In genomic region chr2:241270531-241270930, GRCh38 we compare ENCODE assay signal across 12 cellular contexts. TPM values are rescaled to one million over a fixed set of nuclear protein-coding genes. Genes with fewer than 3 reads are reported as not detected.
A peak's percentile ranks its signal among the peaks of the same experiment; 100 is the strongest.
DNase-seq lines count a peak whose midpoint lies in the region; ATAC-seq and TF ChIP-seq lines count a peak whose summit lies in the region.
"Had no signal": no experiment of that assay in that cellular context is flagged by ENCODE, and none has a peak within 500 bp of the region (broad histone marks: within the 10 kb centered on the region; RNA-seq: fewer than 3 reads in every experiment).

No MANE protein-coding gene starts in this region.

- H3K4me1 ChIP-seq in HCT116 (ENCODE audit: control insufficient read depth in 1 of 2, insufficient read depth in 2 of 2, low read length in 2 of 2), result peaks cover 21 to 51% of the 10 kb centered on the region in 2 experiments; a peak in 3 of 4 replicates

- H3K4me2 ChIP-seq in HCT116 (ENCODE audit: low read length), result no peak overlapping the region

- H3K4me3 ChIP-seq in AG09309 (ENCODE audit: control insufficient read depth, low read depth, low read length) (peak overlapping the region; percentile 63), HCT116 (replicated peaks in 1 of 2; ENCODE audit: low read depth in 1 of 2, low read length in 2 of 2) (no peak overlapping the region), cardiac fibroblast (replicated peaks in 1 of 2; ENCODE audit: low read depth in 2 of 2, low read length in 2 of 2) (peak overlapping the region; percentile 71 to 75)

- no peaks in the 10 kb centered on the region for H3K27me3 Mint-ChIP-seq in naive B cell

- peaks cover 7 to 10% of the 10 kb centered on the region in 2 donors for H3K36me3 Mint-ChIP-seq in naive B cell

- no peak for TF ChIP-seq CTCF in AG09309 (IDR thresholded peaks at IDR 0.05; ENCODE audit: control insufficient read depth, insufficient read depth, low read depth, low read length, missing control alignments)
- TF ChIP-seq CTCF in HCT116 (IDR thresholded peaks at IDR 0.05 in 2 of 3, conservative IDR thresholded peaks at IDR 0.05 in 1 of 3; ENCODE audit: borderline replicate concordance in 1 of 3, insufficient read depth in 1 of 3, low read depth in 2 of 3, low read length in 2 of 3), result no peak
- TF ChIP-seq CTCF in cardiac fibroblast (IDR thresholded peaks at IDR 0.05; ENCODE audit: low read depth, low read length), result no peak

- DNase-seq in AG09309 (ENCODE audit: low read depth) (no peak), HCT116 (ENCODE audit: low read depth, low spot score) (no peak), cardiac fibroblast (ENCODE audit: low read depth in 2 of 2) (no peak), naive B cell (no peak), NCI-H187 (lab: John Stamatoyannopoulos, UW) (no peak), erythroblast (lab: John Stamatoyannopoulos, UW) (no peak), SHP77 (lab: John Stamatoyannopoulos, UW) (no peak)
- DNase-seq: head of caudate nucleus; NCI-H1694 treated with DMSO at 0.1 percent for 48 hours; stimulated activated naive CD4-positive, alpha-beta T cell treated with Interleukin-2 at 50 U/mL for 16 hours had no signal

- no peak for TF ChIP-seq RAD21 in HCT116 (IDR thresholded peaks at IDR 0.05; ENCODE audit: low read depth)

- TF ChIP-seq POLR2A in HCT116 (IDR thresholded peaks at IDR 0.05; ENCODE audit: borderline replicate concordance, extremely low read depth, insufficient read depth, insufficient read length) (no peak), erythroblast (IDR thresholded peaks at IDR 0.05; ENCODE audit: low read length) (no peak)

- H3K27me3 ChIP-seq in HCT116 (ENCODE audit: insufficient read depth, low read length), result no peaks in the 10 kb centered on the region

- peaks cover 32% of the 10 kb centered on the region; the same call in 1 of the 2 replicates for H4K20me1 ChIP-seq in HCT116 (ENCODE audit: insufficient read depth)

- H3K9ac ChIP-seq in HCT116 (ENCODE audit: low read length), result 0 out of 2 replicates have a peak overlapping the region, but pooled peaks have one; percentile 84

- no peaks in the 10 kb centered on the region for H3K9me2 ChIP-seq in HCT116 (ENCODE audit: insufficient read depth)

- RAD21 ChIA-PET in HCT116 (lab: Charles Lee; ENCODE audit: low non-redundant PET in 1 of 2, low total read pairs in 2 of 2, uncharacterized antibody in 2 of 2, unreplicated experiment in 2 of 2), result no interaction called here

- H3K4me1 Mint-ChIP-seq in naive B cell, result peaks cover 34 to 60% (median 44%) of the 10 kb centered on the region in 3 donors

- POLR2A ChIA-PET in HCT116 (lab: Charles Lee), result no interaction called here

- ATAC-seq in HCT116, result no peak
- no peak for ATAC-seq in naive B cell (ENCODE audit: low read depth in 2 of 2)
- ATAC-seq in GM19463 (IDR thresholded peaks at IDR 0.05; ENCODE audit: unreplicated experiment), result no peak
- ATAC-seq: activated naive CD4-positive, alpha-beta T cell treated with anti-CD3 and anti-CD28 coated beads, Interleukin-2, amount 50 U/mL, for 72 hours had no signal

- H3K9me3 ChIP-seq in HCT116 (ENCODE audit: control insufficient read depth in 1 of 2, insufficient read depth in 1 of 2, low read depth in 1 of 2, low read length in 2 of 2), result no peaks in the 10 kb centered on the region

- peaks cover 3 to 8% (median 6%) of the 10 kb centered on the region in 7 donors for H3K9me3 Mint-ChIP-seq in naive B cell

- no TSS peak for BruUV-seq in HCT116 (replicated peaks; lab: Mats Ljungman, UMichigan)

- intact Hi-C loops in HCT116 (cut with micrococcal nuclease), result loop anchor here (5.0 kb wide), 1 partner anchor 47 kb away; the partner anchor contains the start of genes HDLBP and SEPTIN2

- H3K36me3 ChIP-seq in HCT116 (ENCODE audit: control insufficient read depth in 1 of 2, insufficient read depth in 2 of 2, low read length in 2 of 2), result peaks cover 18 to 23% of the 10 kb centered on the region in 2 experiments

- peak overlapping the region in 7 of 8 donors; percentile 9 to 98 (median 92) for H3K4me3 Mint-ChIP-seq in naive B cell

- H2AFZ ChIP-seq in HCT116 (ENCODE audit: low read depth, low read length, poor library complexity, severe bottlenecking), result no peak overlapping the region

- H3K27ac ChIP-seq in HCT116 (ENCODE audit: low read depth, low read length), result no peak overlapping the region

- peaks cover 95% of the 10 kb centered on the region for H3K79me2 ChIP-seq in HCT116 (ENCODE audit: insufficient read depth, low read length)

- H3K27ac Mint-ChIP-seq in naive B cell, result peak overlapping the region in 3 of 6 donors; percentile 4 to 91 (median 77)
- H3K27ac Mint-ChIP-seq: activated naive CD4-positive, alpha-beta T cell treated with anti-CD3 and anti-CD28 coated beads, Interleukin-2, amount 50 U/mL, for 72 hours had no signal

- CTCF ChIA-PET in HCT116 (lab: Charles Lee), result no interaction called here

TF ChIP-seq in HCT116, 20 proteins besides CTCF, POLR2A, EP300 and RAD21:
- TF ChIP-seq ELF1 (IDR thresholded peaks at IDR 0.05; ENCODE audit: borderline replicate concordance, low read depth), result no peak
- no peak for TF ChIP-seq ATF3 (IDR thresholded peaks at IDR 0.05)
- no peak for TF ChIP-seq ZFX (IDR thresholded peaks at IDR 0.05)
- no peak for TF ChIP-seq MAX (IDR thresholded peaks at IDR 0.05)
- TF ChIP-seq ZBTB33 (IDR thresholded peaks at IDR 0.05; ENCODE audit: extremely low read depth, insufficient replicate concordance, low read length), result no peak

RNA-seq across cellular contexts. Expression of gene HDLBP, which starts 44.9 kb away (rescaled TPM):
- total RNA-seq in HCT116 (2021; ENCODE audit: unreplicated experiment), result 462 TPM
- polyA plus RNA-seq in HCT116 (2012), result 286 and 296 TPM in 2 replicates
- 10 to 100 TPM in 5 of 6 donors, 1 to 10 TPM in 1; 10.0 to 54.7 (median 28.7) TPM for polyA plus RNA-seq in naive B cell (ENCODE audit: low read depth in 6 of 6)

RNA-seq across cellular contexts. Expression of gene SEPTIN2, which starts 45.2 kb away (rescaled TPM):
- 317 TPM for total RNA-seq in HCT116 (2021; ENCODE audit: unreplicated experiment)
- polyA plus RNA-seq in HCT116 (2012), result 155 and 167 TPM in 2 replicates
- 100 to 1,000 TPM in 5 of 6 donors, 10 to 100 TPM in 1; 91.6 to 177 (median 125) TPM for polyA plus RNA-seq in naive B cell (ENCODE audit: low read depth in 6 of 6)

Comparison
In these comparisons a context has a peak if more than half of its experiments do, and no peak if none do; other contexts are left out.
1. H3K4me3 ChIP-seq: peak in AG09309 (single experiment) and cardiac fibroblast (2 of 2); none in HCT116 (0 of 2).